1 cellular context compared by ENCODE assay signal in the genomic region with DNA sequence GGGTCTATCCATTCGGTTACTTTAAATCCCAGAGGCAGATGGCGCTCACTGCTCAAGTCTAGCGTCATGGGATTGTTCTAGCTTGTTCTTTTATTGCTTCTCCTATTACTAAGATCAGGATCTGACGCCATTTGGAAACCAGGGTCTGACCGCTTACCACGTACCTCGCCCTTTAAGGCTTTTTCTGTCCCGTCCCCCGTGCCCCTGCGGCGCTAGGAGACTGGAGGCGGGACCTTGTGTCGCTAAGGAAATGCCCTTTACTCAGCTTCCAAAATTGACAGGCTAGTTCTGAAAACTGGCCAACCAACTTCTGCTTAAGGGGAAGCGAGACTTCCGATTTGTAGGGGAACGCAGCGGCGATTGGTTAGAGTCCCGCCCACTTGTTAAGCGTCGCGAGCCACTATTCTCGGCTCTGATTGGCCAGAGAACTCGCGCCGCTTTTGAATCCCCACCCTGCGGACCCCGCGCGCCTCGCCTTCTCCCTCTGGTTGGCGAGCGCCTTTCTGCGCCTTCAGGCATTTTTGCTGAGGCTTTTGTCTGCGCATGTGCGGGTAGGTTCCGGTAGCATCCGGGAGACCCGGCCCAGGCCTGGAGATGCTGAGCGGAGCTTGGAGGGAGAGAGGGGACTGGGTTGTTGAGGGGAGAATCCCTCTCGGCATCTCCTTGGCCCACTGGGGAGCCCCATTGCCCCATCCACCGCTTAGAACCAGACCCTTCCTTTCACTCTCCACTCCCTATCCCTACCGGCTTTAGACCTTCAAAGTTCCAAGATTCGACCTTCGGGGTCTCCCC.
A peak's percentile ranks its signal among the peaks of the same experiment; 100 is the strongest.
TF ChIP-seq lines count a peak whose summit lies in the region.

No MANE protein-coding gene starts in this region.

TF ChIP-seq in HEK293, 187 proteins besides CTCF, POLR2A, EP300 and RAD21 (continued from another document):
- TF ChIP-seq, protein P1, sequence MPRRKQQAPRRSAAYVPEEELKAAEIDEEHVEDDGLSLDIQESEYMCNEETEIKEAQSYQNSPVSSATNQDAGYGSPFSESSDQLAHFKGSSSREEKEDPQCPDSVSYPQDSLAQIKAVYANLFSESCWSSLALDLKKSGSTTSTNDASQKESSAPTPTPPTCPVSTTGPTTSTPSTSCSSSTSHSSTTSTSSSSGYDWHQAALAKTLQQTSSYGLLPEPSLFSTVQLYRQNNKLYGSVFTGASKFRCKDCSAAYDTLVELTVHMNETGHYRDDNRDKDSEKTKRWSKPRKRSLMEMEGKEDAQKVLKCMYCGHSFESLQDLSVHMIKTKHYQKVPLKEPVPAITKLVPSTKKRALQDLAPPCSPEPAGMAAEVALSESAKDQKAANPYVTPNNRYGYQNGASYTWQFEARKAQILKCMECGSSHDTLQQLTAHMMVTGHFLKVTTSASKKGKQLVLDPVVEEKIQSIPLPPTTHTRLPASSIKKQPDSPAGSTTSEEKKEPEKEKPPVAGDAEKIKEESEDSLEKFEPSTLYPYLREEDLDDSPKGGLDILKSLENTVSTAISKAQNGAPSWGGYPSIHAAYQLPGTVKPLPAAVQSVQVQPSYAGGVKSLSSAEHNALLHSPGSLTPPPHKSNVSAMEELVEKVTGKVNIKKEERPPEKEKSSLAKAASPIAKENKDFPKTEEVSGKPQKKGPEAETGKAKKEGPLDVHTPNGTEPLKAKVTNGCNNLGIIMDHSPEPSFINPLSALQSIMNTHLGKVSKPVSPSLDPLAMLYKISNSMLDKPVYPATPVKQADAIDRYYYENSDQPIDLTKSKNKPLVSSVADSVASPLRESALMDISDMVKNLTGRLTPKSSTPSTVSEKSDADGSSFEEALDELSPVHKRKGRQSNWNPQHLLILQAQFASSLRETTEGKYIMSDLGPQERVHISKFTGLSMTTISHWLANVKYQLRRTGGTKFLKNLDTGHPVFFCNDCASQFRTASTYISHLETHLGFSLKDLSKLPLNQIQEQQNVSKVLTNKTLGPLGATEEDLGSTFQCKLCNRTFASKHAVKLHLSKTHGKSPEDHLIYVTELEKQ (tag by site-specific recombination; IDR thresholded peaks at IDR 0.05; ENCODE audit: borderline replicate concordance): no peak
- TF ChIP-seq ZNF660 (tag by site-specific recombination; IDR thresholded peaks at IDR 0.05) (peak; percentile 74), ZFHX2 (tag by site-specific recombination; conservative IDR thresholded peaks at IDR 0.05) (peak; percentile 64; the same call in 1 of the 2 replicates), KLF8 (tag by site-specific recombination; IDR thresholded peaks at IDR 0.05) (peak; percentile 22; the same call in 1 of the 2 replicates), SP2 (tag by site-specific recombination; IDR thresholded peaks at IDR 0.05) (peak; percentile 97), ZBTB26 (tag by site-specific recombination; optimal IDR thresholded peaks at IDR 0.05) (peak; percentile 33), ZNF449 (tag by site-specific recombination; IDR thresholded peaks at IDR 0.05) (no peak), EGR2 (tag by site-specific recombination; IDR thresholded peaks at IDR 0.05; ENCODE audit: low read depth) (0 out of 2 replicates have a peak, but pooled peaks have one; percentile 21), ZNF341 (tag by site-specific recombination; IDR thresholded peaks at IDR 0.05; ENCODE audit: low read depth) (peak; percentile 46), ZSCAN23 (tag by site-specific recombination; IDR thresholded peaks at IDR 0.05) (no peak), REST (tag by site-specific recombination; IDR thresholded peaks at IDR 0.05) (no peak), ZNF670 (tag by site-specific recombination; IDR thresholded peaks at IDR 0.05; ENCODE audit: low read depth) (no peak), SCRT2 (tag by site-specific recombination; IDR thresholded peaks at IDR 0.05) (peak; percentile 100), ZNF121 (tag by site-specific recombination; IDR thresholded peaks at IDR 0.05) (no peak), GLIS2 (tag by site-specific recombination; IDR thresholded peaks at IDR 0.05) (0 out of 2 replicates have a peak, but pooled peaks have one; percentile 19), ZNF561 (tag by site-specific recombination; IDR thresholded peaks at IDR 0.05; ENCODE audit: borderline replicate concordance) (peak; percentile 100), ZBTB17 (tag by site-specific recombination; IDR thresholded peaks at IDR 0.05) (peak; percentile 75), KLF7 (tag by site-specific recombination; IDR thresholded peaks at IDR 0.05; ENCODE audit: borderline replicate concordance) (no peak), ZNF629 (tag by site-specific recombination; IDR thresholded peaks at IDR 0.05) (peak; percentile 55; the same call in 1 of the 2 replicates), ZBTB8A (tag by site-specific recombination; IDR thresholded peaks at IDR 0.05) (peak; percentile 57; the same call in 1 of the 2 replicates), RBAK (tag by site-specific recombination; IDR thresholded peaks at IDR 0.05) (no peak), ZNF48 (tag by site-specific recombination; IDR thresholded peaks at IDR 0.05) (no peak), ZNF768 (tag by site-specific recombination; IDR thresholded peaks at IDR 0.05) (no peak), ZNF169 (tag by site-specific recombination; IDR thresholded peaks at IDR 0.05) (no peak), ZNF350 (tag by site-specific recombination; IDR thresholded peaks at IDR 0.05) (peak; percentile 95), GLIS1 (tag by site-specific recombination; IDR thresholded peaks at IDR 0.05) (peak; percentile 13; the same call in 1 of the 2 replicates), KLF16 (tag by site-specific recombination; IDR thresholded peaks at IDR 0.05) (peak; percentile 48; the same call in 1 of the 2 replicates), MZF1 (tag by site-specific recombination; IDR thresholded peaks at IDR 0.05; ENCODE audit: borderline replicate concordance) (0 out of 2 replicates have a peak, but pooled peaks have one; percentile 14)
- TF ChIP-seq, protein P2, sequence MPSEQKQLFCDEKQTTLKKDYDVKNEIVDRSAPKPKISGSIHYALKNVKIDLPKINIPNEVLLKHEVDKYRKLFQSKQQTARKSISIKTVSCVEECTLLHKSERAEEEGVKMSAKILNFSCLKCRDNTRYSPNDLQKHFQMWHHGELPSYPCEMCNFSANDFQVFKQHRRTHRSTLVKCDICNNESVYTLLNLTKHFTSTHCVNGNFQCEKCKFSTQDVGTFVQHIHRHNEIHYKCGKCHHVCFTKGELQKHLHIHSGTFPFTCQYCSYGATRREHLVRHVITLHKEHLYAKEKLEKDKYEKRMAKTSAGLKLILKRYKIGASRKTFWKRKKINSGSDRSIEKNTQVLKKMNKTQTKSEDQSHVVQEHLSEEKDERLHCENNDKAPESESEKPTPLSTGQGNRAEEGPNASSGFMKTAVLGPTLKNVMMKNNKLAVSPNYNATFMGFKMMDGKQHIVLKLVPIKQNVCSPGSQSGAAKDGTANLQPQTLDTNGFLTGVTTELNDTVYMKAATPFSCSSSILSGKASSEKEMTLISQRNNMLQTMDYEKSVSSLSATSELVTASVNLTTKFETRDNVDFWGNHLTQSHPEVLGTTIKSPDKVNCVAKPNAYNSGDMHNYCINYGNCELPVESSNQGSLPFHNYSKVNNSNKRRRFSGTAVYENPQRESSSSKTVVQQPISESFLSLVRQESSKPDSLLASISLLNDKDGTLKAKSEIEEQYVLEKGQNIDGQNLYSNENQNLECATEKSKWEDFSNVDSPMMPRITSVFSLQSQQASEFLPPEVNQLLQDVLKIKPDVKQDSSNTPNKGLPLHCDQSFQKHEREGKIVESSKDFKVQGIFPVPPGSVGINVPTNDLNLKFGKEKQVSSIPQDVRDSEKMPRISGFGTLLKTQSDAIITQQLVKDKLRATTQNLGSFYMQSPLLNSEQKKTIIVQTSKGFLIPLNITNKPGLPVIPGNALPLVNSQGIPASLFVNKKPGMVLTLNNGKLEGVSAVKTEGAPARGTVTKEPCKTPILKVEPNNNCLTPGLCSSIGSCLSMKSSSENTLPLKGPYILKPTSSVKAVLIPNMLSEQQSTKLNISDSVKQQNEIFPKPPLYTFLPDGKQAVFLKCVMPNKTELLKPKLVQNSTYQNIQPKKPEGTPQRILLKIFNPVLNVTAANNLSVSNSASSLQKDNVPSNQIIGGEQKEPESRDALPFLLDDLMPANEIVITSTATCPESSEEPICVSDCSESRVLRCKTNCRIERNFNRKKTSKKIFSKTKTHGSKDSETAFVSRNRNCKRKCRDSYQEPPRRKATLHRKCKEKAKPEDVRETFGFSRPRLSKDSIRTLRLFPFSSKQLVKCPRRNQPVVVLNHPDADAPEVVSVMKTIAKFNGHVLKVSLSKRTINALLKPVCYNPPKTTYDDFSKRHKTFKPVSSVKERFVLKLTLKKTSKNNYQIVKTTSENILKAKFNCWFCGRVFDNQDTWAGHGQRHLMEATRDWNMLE (tag by site-specific recombination; conservative IDR thresholded peaks at IDR 0.05; ENCODE audit: low read depth): no peak; the same call in 1 of the 2 replicates
- TF ChIP-seq, protein P3, sequence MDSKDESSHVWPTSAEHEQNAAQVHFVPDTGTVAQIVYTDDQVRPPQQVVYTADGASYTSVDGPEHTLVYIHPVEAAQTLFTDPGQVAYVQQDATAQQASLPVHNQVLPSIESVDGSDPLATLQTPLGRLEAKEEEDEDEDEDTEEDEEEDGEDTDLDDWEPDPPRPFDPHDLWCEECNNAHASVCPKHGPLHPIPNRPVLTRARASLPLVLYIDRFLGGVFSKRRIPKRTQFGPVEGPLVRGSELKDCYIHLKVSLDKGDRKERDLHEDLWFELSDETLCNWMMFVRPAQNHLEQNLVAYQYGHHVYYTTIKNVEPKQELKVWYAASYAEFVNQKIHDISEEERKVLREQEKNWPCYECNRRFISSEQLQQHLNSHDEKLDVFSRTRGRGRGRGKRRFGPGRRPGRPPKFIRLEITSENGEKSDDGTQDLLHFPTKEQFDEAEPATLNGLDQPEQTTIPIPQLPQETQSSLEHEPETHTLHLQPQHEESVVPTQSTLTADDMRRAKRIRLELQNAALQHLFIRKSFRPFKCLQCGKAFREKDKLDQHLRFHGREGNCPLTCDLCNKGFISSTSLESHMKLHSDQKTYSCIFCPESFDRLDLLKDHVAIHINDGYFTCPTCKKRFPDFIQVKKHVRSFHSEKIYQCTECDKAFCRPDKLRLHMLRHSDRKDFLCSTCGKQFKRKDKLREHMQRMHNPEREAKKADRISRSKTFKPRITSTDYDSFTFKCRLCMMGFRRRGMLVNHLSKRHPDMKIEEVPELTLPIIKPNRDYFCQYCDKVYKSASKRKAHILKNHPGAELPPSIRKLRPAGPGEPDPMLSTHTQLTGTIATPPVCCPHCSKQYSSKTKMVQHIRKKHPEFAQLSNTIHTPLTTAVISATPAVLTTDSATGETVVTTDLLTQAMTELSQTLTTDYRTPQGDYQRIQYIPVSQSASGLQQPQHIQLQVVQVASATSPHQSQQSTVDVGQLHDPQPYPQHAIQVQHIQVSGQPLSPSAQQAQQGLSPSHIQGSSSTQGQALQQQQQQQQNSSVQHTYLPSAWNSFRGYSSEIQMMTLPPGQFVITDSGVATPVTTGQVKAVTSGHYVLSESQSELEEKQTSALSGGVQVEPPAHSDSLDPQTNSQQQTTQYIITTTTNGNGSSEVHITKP (tag by site-specific recombination; IDR thresholded peaks at IDR 0.05): peak; percentile 82
